In genomic region chr20:45910670-45911485, GRCh38 we compare ENCODE assay signal across 8 cellular contexts. TPM values are rescaled to one million over a fixed set of nuclear protein-coding genes. Genes with fewer than 3 reads are reported as not detected.
DNase-seq lines count a peak whose midpoint lies in the region; ATAC-seq and TF ChIP-seq lines count a peak whose summit lies in the region.

No MANE protein-coding gene starts in this region.

- WGBS in ovary, 3 donors, result 1 to 2% (median 1%) methylated on average over 31 to 43 of the region's 43 CpGs
- WGBS in thymus, result 2% methylated on average over 43 of the region's 43 CpGs

- intact Hi-C loops in Right ventricle myocardium superior (cut with DNase I), result no loop called here
- intact Hi-C loops in ovary (cut with DNase I), result no loop called here

- H3K9me3 ChIP-seq in HUES6 (ENCODE audit: control insufficient read depth, insufficient read depth, low read depth, low read length) (no peaks in the 10 kb centered on the region), ovary (no peaks in the 10 kb centered on the region), thymus (ENCODE audit: control insufficient read depth) (no peaks in the 10 kb centered on the region)

- TF ChIP-seq EP300 in ovary (IDR thresholded peaks at IDR 0.05), result peak; percentile 41

- TF ChIP-seq POLR2A in ovary (IDR thresholded peaks at IDR 0.05), result peak; percentile 86

- H3K27ac ChIP-seq in HUES6 (ENCODE audit: low read depth, low read length) (0 out of 2 replicates have a peak overlapping the region, but pooled peaks have one; percentile 70), ovary (peak overlapping the region; percentile 72 to 87), thymus (ENCODE audit: low read depth) (peak overlapping the region; percentile 82)

- peaks cover 5% of the 10 kb centered on the region for H3K4me1 ChIP-seq in HUES6 (ENCODE audit: control insufficient read depth, insufficient read depth, low read length)
- H3K4me1 ChIP-seq in ovary (ENCODE audit: insufficient read depth), result peaks cover 7% of the 10 kb centered on the region
- peaks cover 16% of the 10 kb centered on the region for H3K4me1 ChIP-seq in thymus (ENCODE audit: control insufficient read depth, insufficient read depth, low read length)

- peak; percentile 88 for ATAC-seq in GM21447 (IDR thresholded peaks at IDR 0.05; ENCODE audit: unreplicated experiment)
- peak; percentile 90 for ATAC-seq in SK-N-SH treated with all-trans-retinoic acid at 6 μM for 48 hours
- peak; percentile 92 to 96 for ATAC-seq in activated naive CD4-positive, alpha-beta T cell treated with anti-CD3 and anti-CD28 coated beads, Interleukin-2, amount 50 U/mL, for 72 hours
- peak; percentile 90 for ATAC-seq in Right ventricle myocardium superior (ENCODE audit: poor library complexity)

- H3K27me3 ChIP-seq in HUES6 (ENCODE audit: control insufficient read depth, insufficient read depth, low read length), result no peaks in the 10 kb centered on the region
- H3K27me3 ChIP-seq in ovary, result no peaks in the 10 kb centered on the region
- H3K27me3 ChIP-seq in thymus (ENCODE audit: control insufficient read depth, insufficient read depth), result peaks cover 12% of the 10 kb centered on the region

- peak in 1 of 3 donors; percentile 28 for TF ChIP-seq CTCF in ovary (IDR thresholded peaks at IDR 0.05)

- peak overlapping the region; percentile 78 for H3K27ac Mint-ChIP-seq in activated naive CD4-positive, alpha-beta T cell treated with anti-CD3 and anti-CD28 coated beads, Interleukin-2, amount 50 U/mL, for 72 hours

- peak overlapping the region; percentile 82 for H3K4me3 ChIP-seq in HUES6 (ENCODE audit: low read depth, low read length)
- peak overlapping the region; percentile 62 for H3K4me3 ChIP-seq in ovary
- peak overlapping the region; percentile 32 for H3K4me3 ChIP-seq in thymus (ENCODE audit: low read length)

- DNase-seq in DMS 273 treated with DMSO at 0.1 percent for 48 hours (lab: John Stamatoyannopoulos, UW) (peak; percentile 53), Right ventricle myocardium superior (peak; percentile 97), ovary (peak; percentile 99 to 100 (median 100))
- peak; percentile 91 to 98 for DNase-seq in activated naive CD4-positive, alpha-beta T cell treated with anti-CD3 and anti-CD28 coated beads, Interleukin-2, amount 50 U/mL, for 72 hours (ENCODE audit: low spot score in 2 of 2)

- no peaks in the 10 kb centered on the region for H3K36me3 Mint-ChIP-seq in activated naive CD4-positive, alpha-beta T cell treated with anti-CD3 and anti-CD28 coated beads, Interleukin-2, amount 50 U/mL, for 72 hours

- H3K9me3 Mint-ChIP-seq in activated naive CD4-positive, alpha-beta T cell treated with anti-CD3 and anti-CD28 coated beads, Interleukin-2, amount 50 U/mL, for 72 hours, result peaks cover 0 to 4% of the 10 kb centered on the region in 2 donors

- H3K36me3 ChIP-seq in HUES6 (ENCODE audit: control insufficient read depth, insufficient read depth, low read length), result peaks cover 32% of the 10 kb centered on the region
- H3K36me3 ChIP-seq in ovary, result no peaks in the 10 kb centered on the region
- H3K36me3 ChIP-seq in thymus (ENCODE audit: control insufficient read depth, insufficient read depth), result no peaks in the 10 kb centered on the region

- H3K9ac ChIP-seq in HUES6 (ENCODE audit: low read length), result peak overlapping the region; percentile 85

TF ChIP-seq in SK-N-SH treated with all-trans-retinoic acid at 6 μM for 48 hours, 23 proteins besides CTCF, POLR2A, EP300 and RAD21:
- TF ChIP-seq PATZ1 (CRISPR knock-in tag; IDR thresholded peaks at IDR 0.05; ENCODE audit: borderline replicate concordance) (no peak), TSHZ2 (CRISPR knock-in tag; IDR thresholded peaks at IDR 0.05) (no peak), POU6F1 (CRISPR knock-in tag; IDR thresholded peaks at IDR 0.05; ENCODE audit: borderline replicate concordance, low read depth) (no peak), BACH2 (CRISPR knock-in tag; IDR thresholded peaks at IDR 0.05; ENCODE audit: borderline replicate concordance) (no peak), TCF4 (CRISPR knock-in tag; IDR thresholded peaks at IDR 0.05; ENCODE audit: borderline replicate concordance) (no peak), ZC3H10 (CRISPR knock-in tag; IDR thresholded peaks at IDR 0.05) (no peak)

RNA-seq across cellular contexts. Expression of gene PLTP, which starts 1.1 kb away (rescaled TPM):
- 10 to 100 TPM; 11.0 to 12.9 TPM for total RNA-seq in activated naive CD4-positive, alpha-beta T cell treated with anti-CD3 and anti-CD28 coated beads, Interleukin-2, amount 50 U/mL, for 72 hours
- total RNA-seq in Right ventricle myocardium superior (118 TPM), ovary (100 to 1,000 TPM in 4 of 7 donors, 10 to 100 TPM in 3; 83.5 to 266 (median 138) TPM)
- polyA plus RNA-seq in ovary (100 to 1,000 TPM in 1 of 2 donors, 10 to 100 TPM in 1; 85.7 to 188 TPM), thymus (182 TPM)

RNA-seq across cellular contexts. Expression of gene CTSA, which starts 19.7 kb away (rescaled TPM):
- 10 to 100 TPM; 55.6 to 98.5 TPM for total RNA-seq in activated naive CD4-positive, alpha-beta T cell treated with anti-CD3 and anti-CD28 coated beads, Interleukin-2, amount 50 U/mL, for 72 hours
- total RNA-seq in Right ventricle myocardium superior, result 113 TPM
- total RNA-seq in ovary, result 100 to 1,000 TPM in 4 of 7 donors, 10 to 100 TPM in 3; 45.0 to 156 (median 110) TPM
- polyA plus RNA-seq in ovary, result 100 to 1,000 TPM in 1 of 2 donors, 10 to 100 TPM in 1; 81.6 to 210 TPM
- polyA plus RNA-seq in thymus, result 56.0 TPM

RNA-seq across cellular contexts. Expression of gene NEURL2, which starts 19.9 kb away (rescaled TPM):
- 1 to 10 TPM; 1.5 to 3.4 TPM for total RNA-seq in activated naive CD4-positive, alpha-beta T cell treated with anti-CD3 and anti-CD28 coated beads, Interleukin-2, amount 50 U/mL, for 72 hours
- total RNA-seq in Right ventricle myocardium superior (6.5 TPM), ovary (10 to 100 TPM; 10.1 to 28.7 (median 12.5) TPM)
- polyA plus RNA-seq in ovary (10 to 100 TPM in 1 of 2 donors, 1 to 10 TPM in 1; 1.5 to 11.8 TPM), thymus (51.4 TPM)

RNA-seq across cellular contexts. Expression of gene SPATA25, which starts 23.5 kb away (rescaled TPM):
- 1 to 10 TPM in 1 of 2 donors, under 1 TPM in 1; 0.64 to 1.8 TPM for total RNA-seq in activated naive CD4-positive, alpha-beta T cell treated with anti-CD3 and anti-CD28 coated beads, Interleukin-2, amount 50 U/mL, for 72 hours
- total RNA-seq in Right ventricle myocardium superior (1.7 TPM), ovary (1 to 10 TPM; 4.2 to 7.5 (median 5.6) TPM)
- polyA plus RNA-seq in ovary (1 to 10 TPM in 1 of 2 donors, not detected in 1; 7.1 TPM), thymus (5.1 TPM)

RNA-seq across cellular contexts. Expression of gene PCIF1, which starts 23.6 kb away (rescaled TPM):
- 10 to 100 TPM; 31.8 to 51.0 TPM for total RNA-seq in activated naive CD4-positive, alpha-beta T cell treated with anti-CD3 and anti-CD28 coated beads, Interleukin-2, amount 50 U/mL, for 72 hours
- total RNA-seq in Right ventricle myocardium superior (21.8 TPM), ovary (10 to 100 TPM; 34.5 to 73.7 (median 59.8) TPM)
- polyA plus RNA-seq in ovary (10 to 100 TPM; 14.6 to 48.2 TPM), thymus (37.4 TPM)

Comparison
In these comparisons a context has a peak if more than half of its experiments do, and no peak if none do; other contexts are left out.
1. Peak in every context shown above with its lines: DNase-seq, ATAC-seq, H3K4me3 ChIP-seq and H3K27ac ChIP-seq.
2. H3K4me3 ChIP-seq: peak in every context shown above with its lines; median percentile 82 in HUES6; 62 in ovary; 32 in thymus.